20 cellular contexts compared by ENCODE assay signal in genomic region chr2:3639653-3640052, GRCh38. TPM values are rescaled to one million over a fixed set of nuclear protein-coding genes. Genes with fewer than 3 reads are reported as not detected.
A peak's percentile ranks its signal among the peaks of the same experiment; 100 is the strongest.
DNase-seq lines count a peak whose midpoint lies in the region; ATAC-seq and TF ChIP-seq lines count a peak whose summit lies in the region.
"Had no signal": no experiment of that assay in that cellular context is flagged by ENCODE, and none has a peak within 500 bp of the region (broad histone marks: within the 10 kb centered on the region; RNA-seq: fewer than 3 reads in every experiment).

No MANE protein-coding gene starts in this region.

- H3K9me3 ChIP-seq in gastroesophageal sphincter = no peaks in the 10 kb centered on the region
- H3K9me3 ChIP-seq: BLaER1 had no signal

- no peak overlapping the region for H3K27ac ChIP-seq in gastroesophageal sphincter
- H3K27ac ChIP-seq: BLaER1, PC-9 had no signal

- no peaks in the 10 kb centered on the region for H3K27me3 ChIP-seq in gastroesophageal sphincter
- H3K27me3 ChIP-seq: BLaER1 had no signal

- no peaks in the 10 kb centered on the region for H3K36me3 Mint-ChIP-seq in activated T-cell treated with anti-CD3 and anti-CD28 coated beads, Interleukin-2, amount 50 U/mL, for 24 hours (ENCODE audit: low read depth)
- H3K36me3 Mint-ChIP-seq in chondrocyte (ENCODE audit: low read depth) (no peaks in the 10 kb centered on the region), osteocyte (ENCODE audit: unreplicated experiment) (no peaks in the 10 kb centered on the region), type B pancreatic cell (no peaks in the 10 kb centered on the region)
- H3K36me3 Mint-ChIP-seq: CD8-positive, alpha-beta memory T cell had no signal

- DNase-seq in activated T-cell treated with anti-CD3 and anti-CD28 coated beads, Interleukin-2, amount 50 U/mL, for 24 hours = peak; percentile 14
- DNase-seq in activated T-cell treated with anti-CD3 and anti-CD28 coated beads, Interleukin-2, amount 50 U/mL, for 48 hours = no peak
- DNase-seq in chondrocyte (ENCODE audit: low spot score) (peak; percentile 52), osteocyte (ENCODE audit: extremely low spot score, unreplicated experiment) (peak; percentile 77), type B pancreatic cell (ENCODE audit: extremely low spot score, unreplicated experiment) (peak; percentile 25), NCI-H2196 treated with DMSO at 0.1 percent for 48 hours (lab: John Stamatoyannopoulos, UW; ENCODE audit: unreplicated experiment) (no peak)
- DNase-seq: DMS79, HCEC 1CT, NCI-H1436 treated with DMSO at 0.1 percent for 48 hours, NCI-H2081, NCI-H510A, NCI-H82, PC-9 had no signal

- no peak overlapping the region for H3K27ac Mint-ChIP-seq in activated T-cell treated with anti-CD3 and anti-CD28 coated beads, Interleukin-2, amount 50 U/mL, for 24 hours
- no peak overlapping the region for H3K27ac Mint-ChIP-seq in chondrocyte (ENCODE audit: unreplicated experiment)
- H3K27ac Mint-ChIP-seq in osteocyte (ENCODE audit: unreplicated experiment) = no peak overlapping the region
- H3K27ac Mint-ChIP-seq in type B pancreatic cell = no peak overlapping the region
- H3K27ac Mint-ChIP-seq: CD8-positive, alpha-beta memory T cell had no signal

- H3K4me1 Mint-ChIP-seq in activated T-cell treated with anti-CD3 and anti-CD28 coated beads, Interleukin-2, amount 50 U/mL, for 24 hours (ENCODE audit: low read depth) = no peaks in the 10 kb centered on the region
- H3K4me1 Mint-ChIP-seq in chondrocyte (ENCODE audit: low read depth) = no peaks in the 10 kb centered on the region
- H3K4me1 Mint-ChIP-seq in osteocyte (ENCODE audit: unreplicated experiment) = no peaks in the 10 kb centered on the region
- peaks cover 4% of the 10 kb centered on the region for H3K4me1 Mint-ChIP-seq in type B pancreatic cell (ENCODE audit: unreplicated experiment)
- H3K4me1 Mint-ChIP-seq: CD8-positive, alpha-beta memory T cell had no signal

- WGBS in gastroesophageal sphincter (ENCODE audit: low coverage in 1 of 2), 2 donors = 85 to 87% methylated on average over 4 to 5 of the region's 8 CpGs

- H3K9me3 Mint-ChIP-seq in activated T-cell treated with anti-CD3 and anti-CD28 coated beads, Interleukin-2, amount 50 U/mL, for 24 hours = no peaks in the 10 kb centered on the region
- no peaks in the 10 kb centered on the region for H3K9me3 Mint-ChIP-seq in chondrocyte (ENCODE audit: low read depth)
- H3K9me3 Mint-ChIP-seq in osteocyte (ENCODE audit: unreplicated experiment) = no peaks in the 10 kb centered on the region
- H3K9me3 Mint-ChIP-seq in type B pancreatic cell = no peaks in the 10 kb centered on the region

- ATAC-seq in gastroesophageal sphincter (no peak), HG02970 (IDR thresholded peaks at IDR 0.05; ENCODE audit: low FRiP score, unreplicated experiment) (no peak)
- ATAC-seq: K562 had no signal

- peaks cover 19% of the 10 kb centered on the region for H3K27me3 Mint-ChIP-seq in activated T-cell treated with anti-CD3 and anti-CD28 coated beads, Interleukin-2, amount 50 U/mL, for 24 hours
- H3K27me3 Mint-ChIP-seq in chondrocyte (ENCODE audit: low read depth) = peaks cover 24% of the 10 kb centered on the region
- no peaks in the 10 kb centered on the region for H3K27me3 Mint-ChIP-seq in osteocyte (ENCODE audit: unreplicated experiment)
- H3K27me3 Mint-ChIP-seq in type B pancreatic cell = peaks cover 12% of the 10 kb centered on the region

- H3K4me3 ChIP-seq in gastroesophageal sphincter = no peak overlapping the region
- H3K4me3 ChIP-seq: BLaER1, K562, PC-9 had no signal

- H3K4me3 Mint-ChIP-seq in activated T-cell treated with anti-CD3 and anti-CD28 coated beads, Interleukin-2, amount 50 U/mL, for 24 hours = no peak overlapping the region
- H3K4me3 Mint-ChIP-seq in chondrocyte (ENCODE audit: unreplicated experiment) (no peak overlapping the region), osteocyte (ENCODE audit: unreplicated experiment) (no peak overlapping the region), type B pancreatic cell (no peak overlapping the region)
- H3K4me3 Mint-ChIP-seq: CD8-positive, alpha-beta memory T cell had no signal

- TF ChIP-seq POLR2A in gastroesophageal sphincter (IDR thresholded peaks at IDR 0.05) = no peak

- H3K4me1 ChIP-seq in gastroesophageal sphincter = no peaks in the 10 kb centered on the region

- no peak for TF ChIP-seq EP300 in gastroesophageal sphincter (IDR thresholded peaks at IDR 0.05)

- H3K36me3 ChIP-seq in gastroesophageal sphincter = no peaks in the 10 kb centered on the region
- H3K36me3 ChIP-seq: BLaER1 had no signal

- TF ChIP-seq CTCF in chondrocyte (IDR thresholded peaks at IDR 0.05) (no peak), osteocyte (IDR thresholded peaks at IDR 0.05) (no peak), type B pancreatic cell (conservative IDR thresholded peaks at IDR 0.05) (no peak), gastroesophageal sphincter (IDR thresholded peaks at IDR 0.05) (no peak)

RNA-seq across cellular contexts. Expression of gene ALLC, which starts 18.3 kb away (rescaled TPM):
- not detected in 3 replicates for total RNA-seq in chondrocyte
- total RNA-seq in osteocyte = not detected in 2 replicates
- not detected in 2 replicates for total RNA-seq in type B pancreatic cell (ENCODE audit: low replicate concordance)
- not detected for total RNA-seq in gastroesophageal sphincter
- total RNA-seq: A172; CD8-positive, alpha-beta memory T cell; G401; K562; PC-9 had no signal

RNA-seq across cellular contexts. Expression of gene COLEC11, which starts 44.7 kb away (rescaled TPM):
- total RNA-seq in chondrocyte = not detected in 3 replicates
- not detected in 2 replicates for total RNA-seq in osteocyte
- 0.33 and 0.63 TPM in 2 replicates for total RNA-seq in type B pancreatic cell (ENCODE audit: low replicate concordance)
- 1 to 10 TPM in 3 of 4 donors, under 1 TPM in 1; 0.57 to 5.0 (median 3.1) TPM for total RNA-seq in gastroesophageal sphincter

Comparison
In these comparisons a context has a peak if more than half of its experiments do, and no peak if none do; other contexts are left out.
1. DNase-seq: peak in activated T-cell treated with anti-CD3 and anti-CD28 coated beads, Interleukin-2, amount 50 U/mL, for 24 hours (single experiment), chondrocyte (single experiment), osteocyte (single experiment) and type B pancreatic cell (single experiment); none in activated T-cell treated with anti-CD3 and anti-CD28 coated beads, Interleukin-2, amount 50 U/mL, for 48 hours (0 of 2) and NCI-H2196 treated with DMSO at 0.1 percent for 48 hours (single experiment).